10 cellular contexts compared by ENCODE assay signal in genomic region chr1:212980123-212980800, GRCh38. TPM values are rescaled to one million over a fixed set of nuclear protein-coding genes. Genes with fewer than 3 reads are reported as not detected.
A peak's percentile ranks its signal among the peaks of the same experiment; 100 is the strongest.
DNase-seq lines count a peak whose midpoint lies in the region; ATAC-seq and TF ChIP-seq lines count a peak whose summit lies in the region.
"Had no signal": no experiment of that assay in that cellular context is flagged by ENCODE, and none has a peak within 500 bp of the region (broad histone marks: within the 10 kb centered on the region; RNA-seq: fewer than 3 reads in every experiment).

No MANE protein-coding gene starts in this region.

- peak; percentile 24; the same call in 1 of the 2 replicates for TF ChIP-seq CTCF in WERI-Rb-1 (IDR thresholded peaks at IDR 0.05; ENCODE audit: low read depth, low read length)

- H3K9me3 ChIP-seq in WERI-Rb-1 (ENCODE audit: severe bottlenecking) (no peaks in the 10 kb centered on the region), skeletal muscle tissue (ENCODE audit: control insufficient read depth in 3 of 3, low read length in 3 of 3) (no peaks in the 10 kb centered on the region)

- ATAC-seq in HG03571 (IDR thresholded peaks at IDR 0.05; ENCODE audit: unreplicated experiment): no peak

- H3K9ac ChIP-seq in skeletal muscle tissue (ENCODE audit: low read depth in 1 of 3, low read length in 3 of 3): peak overlapping the region in 1 of 3 donors; percentile 25

- H3K4me3 ChIP-seq in WERI-Rb-1 (ENCODE audit: low read depth, low read length): no peak overlapping the region
- no peak overlapping the region for H3K4me3 ChIP-seq in skeletal muscle tissue (ENCODE audit: low read length in 3 of 3)

- H3K36me3 ChIP-seq in WERI-Rb-1: peaks cover 11% of the 10 kb centered on the region
- H3K36me3 ChIP-seq in skeletal muscle tissue (ENCODE audit: control insufficient read depth in 3 of 3, insufficient read depth in 3 of 3, low read length in 3 of 3): peaks cover 0 to 3% (median 0%) of the 10 kb centered on the region in 3 donors

- H3K27me3 ChIP-seq in WERI-Rb-1 (ENCODE audit: insufficient read depth, low read depth, severe bottlenecking): no peaks in the 10 kb centered on the region
- H3K27me3 ChIP-seq in skeletal muscle tissue (ENCODE audit: control insufficient read depth in 3 of 3, insufficient read depth in 3 of 3, low read length in 3 of 3): no peaks in the 10 kb centered on the region

- peaks cover 33 to 46% (median 40%) of the 10 kb centered on the region in 3 donors for H3K4me1 ChIP-seq in skeletal muscle tissue (ENCODE audit: control insufficient read depth in 3 of 3, insufficient read depth in 3 of 3, low read length in 3 of 3)

- H3K27ac ChIP-seq in WERI-Rb-1 (no peak overlapping the region), skeletal muscle tissue (ENCODE audit: low read depth, low read length) (peak overlapping the region; percentile 55)

- peak; percentile 22 for DNase-seq in DMS53 (lab: John Stamatoyannopoulos, UW)
- DNase-seq in DMS53 treated with DMSO at 0.1 percent for 48 hours (lab: John Stamatoyannopoulos, UW; ENCODE audit: unreplicated experiment): no peak
- no peak for DNase-seq in WERI-Rb-1
- DNase-seq in glomerular visceral epithelial cell (ENCODE audit: extremely low spot score): peak; percentile 11
- no peak for DNase-seq in epidermal melanocyte (ENCODE audit: insufficient read length, low spot score)
- no peak for DNase-seq in HT-29 (ENCODE audit: low spot score)
- DNase-seq: 8988T, erythroblast had no signal

RNA-seq across cellular contexts. Expression of gene VASH2, which starts 29.9 kb away (rescaled TPM):
- 11.5 TPM for total RNA-seq in skeletal muscle tissue
- 0.55 and 2.9 TPM in 2 replicates for total RNA-seq in HT-29 (2014; rRNA removed; shearing (Covaris generic))

RNA-seq across cellular contexts. Expression of gene ANGEL2, which starts 35.4 kb away (rescaled TPM):
- total RNA-seq in skeletal muscle tissue: 45.4 TPM
- total RNA-seq in HT-29 (2014; rRNA removed; shearing (Covaris generic)): 14.1 and 17.0 TPM in 2 replicates

Comparison
In these comparisons a context has a peak if more than half of its experiments do, and no peak if none do; other contexts are left out.
1. DNase-seq: peak in DMS53 (single experiment) and glomerular visceral epithelial cell (single experiment); none in DMS53 treated with DMSO at 0.1 percent for 48 hours (single experiment), WERI-Rb-1 (single experiment), epidermal melanocyte (single experiment) and HT-29 (single experiment).